In the genomic region with DNA sequence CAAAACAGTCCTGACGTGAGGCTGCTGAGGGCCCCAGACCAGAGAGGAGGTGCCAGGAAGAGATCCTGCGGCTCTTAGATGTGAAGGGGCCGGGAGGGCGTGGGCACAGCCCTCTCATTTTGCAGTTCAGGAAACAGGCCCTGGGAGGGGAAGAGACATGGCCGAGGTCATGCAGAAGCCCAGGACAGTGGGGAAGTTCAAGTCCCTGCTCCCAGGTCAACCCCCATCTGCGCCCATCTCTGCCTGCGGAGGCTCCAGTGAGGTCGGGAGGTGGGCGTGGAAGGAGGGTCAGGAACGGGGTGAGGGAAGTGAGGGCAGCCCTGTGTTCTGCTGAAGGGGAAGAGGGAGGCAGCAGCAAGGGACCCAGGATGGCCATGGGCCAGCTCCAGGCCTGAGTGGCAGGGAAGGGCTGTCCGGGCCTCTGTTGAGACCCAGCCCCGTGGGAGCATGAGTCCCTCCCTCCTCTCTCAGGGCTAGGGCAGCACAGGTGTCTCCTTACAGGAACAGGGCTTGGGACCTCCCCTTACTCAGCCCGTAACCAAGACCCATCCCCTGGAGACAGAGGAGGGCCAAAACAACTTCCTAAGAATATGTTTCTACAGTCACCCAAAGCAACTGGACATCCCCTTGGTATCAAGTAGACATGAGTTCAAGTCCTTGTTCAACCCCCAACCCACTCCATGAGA, we compare ENCODE assay signal across 11 cellular contexts.
A peak's percentile ranks its signal among the peaks of the same experiment; 100 is the strongest.
DNase-seq lines count a peak whose midpoint lies in the region; ATAC-seq, FAIRE-seq and TF ChIP-seq lines count a peak whose summit lies in the region.
"Had no signal": no experiment of that assay in that cellular context is flagged by ENCODE, and none has a peak within 500 bp of the region (broad histone marks: within the 10 kb centered on the region; RNA-seq: fewer than 3 reads in every experiment).

No MANE protein-coding gene starts in this region.

- H3K36me3 ChIP-seq in esophagus muscularis mucosa (peaks cover 0 to 45% (median 39%) of the 10 kb centered on the region in 4 donors), neutrophil (peaks cover 79% of the 10 kb centered on the region)

- no peaks in the 10 kb centered on the region for H3K27me3 ChIP-seq in esophagus muscularis mucosa
- H3K27me3 ChIP-seq in neutrophil = no peaks in the 10 kb centered on the region

- no peak for TF ChIP-seq CTCF in esophagus muscularis mucosa (IDR thresholded peaks at IDR 0.05)
- TF ChIP-seq CTCF in neutrophil (IDR thresholded peaks at IDR 0.05) = no peak

- no peak overlapping the region for H3K4me3 ChIP-seq in esophagus muscularis mucosa
- H3K4me3 ChIP-seq in neutrophil (ENCODE audit: low read depth in 1 of 2, low read length in 1 of 2) = peak overlapping the region; percentile 93 to 100

- no peak for TF ChIP-seq POLR2A in esophagus muscularis mucosa (IDR thresholded peaks at IDR 0.05; ENCODE audit: low read depth)

- WGBS in esophagus muscularis mucosa = 56% methylated on average over 13 of the region's 13 CpGs

- H3K4me1 ChIP-seq in esophagus muscularis mucosa (peaks cover 24 to 38% (median 30%) of the 10 kb centered on the region in 4 donors), neutrophil (ENCODE audit: control insufficient read depth in 1 of 2, insufficient read depth in 1 of 2, low read depth in 1 of 2, low read length in 1 of 2) (peaks cover 79 to 91% of the 10 kb centered on the region in 2 experiments)

- FAIRE-seq in frontal cortex (lab: Jason Lieb, UNC) = no peak
- FAIRE-seq: astrocyte had no signal

- no peaks in the 10 kb centered on the region for H3K9me3 ChIP-seq in esophagus muscularis mucosa
- no peaks in the 10 kb centered on the region for H3K9me3 ChIP-seq in neutrophil

- peak; percentile 23 for DNase-seq in stimulated activated CD4-positive, alpha-beta T cell treated with anti-CD3 and anti-CD28 coated beads, Interleukin-15, amount 100 ng/mL, for 24 hours
- no peak for DNase-seq in stimulated activated CD4-positive, alpha-beta T cell treated with anti-CD3 and anti-CD28 coated beads, Interleukin-12 subunit alpha, Interleukin-12 subunit beta, amount 100 ng/mL, for 4 hours
- no peak for DNase-seq in esophagus muscularis mucosa (ENCODE audit: extremely low spot score)
- DNase-seq in NK-92 (lab: John Stamatoyannopoulos, UW; ENCODE audit: unreplicated experiment) = no peak
- no peak for DNase-seq in hepatic stellate cell (ENCODE audit: low spot score)
- DNase-seq in frontal cortex (ENCODE audit: low spot score in 2 of 2) = no peak
- DNase-seq: stimulated activated CD4-positive, alpha-beta T cell treated with anti-CD3 and anti-CD28 coated beads, Interleukin-4, amount 100 ng/mL, for 1 hour; T-helper 9 cell had no signal

- no peak for TF ChIP-seq EP300 in esophagus muscularis mucosa (IDR thresholded peaks at IDR 0.05)

- intact Hi-C loops in esophagus muscularis mucosa (cut with DNase I) = no loop called here

- no peak for ATAC-seq in GM21825 (IDR thresholded peaks at IDR 0.05; ENCODE audit: unreplicated experiment)

- H3K27ac ChIP-seq in esophagus muscularis mucosa (replicated peaks in 1 of 4) (peak overlapping the region; percentile 37 to 52 (median 45)), neutrophil (peak overlapping the region; percentile 100)

Comparison
In these comparisons a context has a peak if more than half of its experiments do, and no peak if none do; other contexts are left out.
1. H3K4me3 ChIP-seq: peak in neutrophil (2 of 2); none in esophagus muscularis mucosa (0 of 4).